1 cellular context compared by ENCODE assay signal in genomic region chr14:101731187-101732080, GRCh38.
A peak's percentile ranks its signal among the peaks of the same experiment; 100 is the strongest.
TF ChIP-seq lines count a peak whose summit lies in the region.

No MANE protein-coding gene starts in this region.

TF ChIP-seq in HepG2, 621 proteins besides CTCF, POLR2A, EP300 and RAD21 (continued from another document and continues in another):
- TF ChIP-seq, protein P1, sequence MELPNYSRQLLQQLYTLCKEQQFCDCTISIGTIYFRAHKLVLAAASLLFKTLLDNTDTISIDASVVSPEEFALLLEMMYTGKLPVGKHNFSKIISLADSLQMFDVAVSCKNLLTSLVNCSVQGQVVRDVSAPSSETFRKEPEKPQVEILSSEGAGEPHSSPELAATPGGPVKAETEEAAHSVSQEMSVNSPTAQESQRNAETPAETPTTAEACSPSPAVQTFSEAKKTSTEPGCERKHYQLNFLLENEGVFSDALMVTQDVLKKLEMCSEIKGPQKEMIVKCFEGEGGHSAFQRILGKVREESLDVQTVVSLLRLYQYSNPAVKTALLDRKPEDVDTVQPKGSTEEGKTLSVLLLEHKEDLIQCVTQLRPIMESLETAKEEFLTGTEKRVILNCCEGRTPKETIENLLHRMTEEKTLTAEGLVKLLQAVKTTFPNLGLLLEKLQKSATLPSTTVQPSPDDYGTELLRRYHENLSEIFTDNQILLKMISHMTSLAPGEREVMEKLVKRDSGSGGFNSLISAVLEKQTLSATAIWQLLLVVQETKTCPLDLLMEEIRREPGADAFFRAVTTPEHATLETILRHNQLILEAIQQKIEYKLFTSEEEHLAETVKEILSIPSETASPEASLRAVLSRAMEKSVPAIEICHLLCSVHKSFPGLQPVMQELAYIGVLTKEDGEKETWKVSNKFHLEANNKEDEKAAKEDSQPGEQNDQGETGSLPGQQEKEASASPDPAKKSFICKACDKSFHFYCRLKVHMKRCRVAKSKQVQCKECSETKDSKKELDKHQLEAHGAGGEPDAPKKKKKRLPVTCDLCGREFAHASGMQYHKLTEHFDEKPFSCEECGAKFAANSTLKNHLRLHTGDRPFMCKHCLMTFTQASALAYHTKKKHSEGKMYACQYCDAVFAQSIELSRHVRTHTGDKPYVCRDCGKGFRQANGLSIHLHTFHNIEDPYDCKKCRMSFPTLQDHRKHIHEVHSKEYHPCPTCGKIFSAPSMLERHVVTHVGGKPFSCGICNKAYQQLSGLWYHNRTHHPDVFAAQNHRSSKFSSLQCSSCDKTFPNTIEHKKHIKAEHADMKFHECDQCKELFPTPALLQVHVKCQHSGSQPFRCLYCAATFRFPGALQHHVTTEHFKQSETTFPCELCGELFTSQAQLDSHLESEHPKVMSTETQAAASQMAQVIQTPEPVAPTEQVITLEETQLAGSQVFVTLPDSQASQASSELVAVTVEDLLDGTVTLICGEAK (IDR thresholded peaks at IDR 0.05): no peak
- TF ChIP-seq, protein P1 (CRISPR knock-in tag; IDR thresholded peaks at IDR 0.05): peak; percentile 37; the same call in 1 of the 2 replicates
- TF ChIP-seq ERF (CRISPR knock-in tag; IDR thresholded peaks at IDR 0.05) (peak; percentile 53), ZNF644 (CRISPR knock-in tag; IDR thresholded peaks at IDR 0.05; ENCODE audit: low read depth) (peak; percentile 70), RELA (CRISPR knock-in tag; IDR thresholded peaks at IDR 0.05) (no peak), TOE1 (CRISPR knock-in tag; IDR thresholded peaks at IDR 0.05) (no peak), HHEX (CRISPR knock-in tag; IDR thresholded peaks at IDR 0.05) (peak; percentile 34; the same call in 1 of the 2 replicates), REST (IDR thresholded peaks at IDR 0.05; ENCODE audit: borderline replicate concordance in 1 of 2, low read depth in 1 of 2, low read length in 2 of 2) (no peak), DPF2 (CRISPR knock-in tag; IDR thresholded peaks at IDR 0.05; ENCODE audit: borderline replicate concordance, low read depth) (peak; percentile 74), KDM4B (CRISPR knock-in tag; IDR thresholded peaks at IDR 0.05) (no peak), ZBTB21 (CRISPR knock-in tag; IDR thresholded peaks at IDR 0.05) (peak; percentile 87), FOXA1 (IDR thresholded peaks at IDR 0.05) (no peak), FOXA1 (CRISPR knock-in tag; IDR thresholded peaks at IDR 0.05) (peak; percentile 7; the same call in 1 of the 2 replicates), ZNF333 (CRISPR knock-in tag; IDR thresholded peaks at IDR 0.05; ENCODE audit: borderline replicate concordance) (no peak), ARNTL (CRISPR knock-in tag; IDR thresholded peaks at IDR 0.05) (peak; percentile 62; the same call in 1 of the 2 replicates), ARID2 (CRISPR knock-in tag; IDR thresholded peaks at IDR 0.05; ENCODE audit: borderline replicate concordance) (0 out of 2 replicates have a peak, but pooled peaks have one; percentile 15), MTF2 (CRISPR knock-in tag; IDR thresholded peaks at IDR 0.05; ENCODE audit: borderline replicate concordance) (no peak), MEF2D (CRISPR knock-in tag; IDR thresholded peaks at IDR 0.05) (peak; percentile 42; the same call in 1 of the 2 replicates), ZNF749 (CRISPR knock-in tag; IDR thresholded peaks at IDR 0.05; ENCODE audit: borderline replicate concordance) (0 out of 2 replicates have a peak, but pooled peaks have one; percentile 31), ZBTB43 (CRISPR knock-in tag; conservative IDR thresholded peaks at IDR 0.05) (peak; percentile 66), TBX2 (CRISPR knock-in tag; IDR thresholded peaks at IDR 0.05; ENCODE audit: borderline replicate concordance) (peak; percentile 52; the same call in 1 of the 2 replicates), BRD4 (CRISPR knock-in tag; IDR thresholded peaks at IDR 0.05) (0 out of 2 replicates have a peak, but pooled peaks have one; percentile 12), RNF219 (CRISPR knock-in tag; IDR thresholded peaks at IDR 0.05) (no peak), KLF15 (CRISPR knock-in tag; IDR thresholded peaks at IDR 0.05; ENCODE audit: borderline replicate concordance) (no peak), CHD4 (IDR thresholded peaks at IDR 0.05; ENCODE audit: borderline replicate concordance, low read length) (no peak), MED1 (CRISPR knock-in tag; IDR thresholded peaks at IDR 0.05) (peak; percentile 92), ZNF317 (CRISPR knock-in tag; IDR thresholded peaks at IDR 0.05) (peak; percentile 49; the same call in 1 of the 2 replicates), TGIF2 (CRISPR knock-in tag; IDR thresholded peaks at IDR 0.05) (peak; percentile 39; the same call in 1 of the 2 replicates), ZNF605 (CRISPR knock-in tag; IDR thresholded peaks at IDR 0.05) (peak; percentile 66; the same call in 1 of the 2 replicates), ZFY (CRISPR knock-in tag; IDR thresholded peaks at IDR 0.05) (peak; percentile 43; the same call in 1 of the 2 replicates), ZNF326 (CRISPR knock-in tag; IDR thresholded peaks at IDR 0.05; ENCODE audit: borderline replicate concordance) (no peak), ZSCAN30 (CRISPR knock-in tag; IDR thresholded peaks at IDR 0.05) (no peak)
- TF ChIP-seq, protein P2, sequence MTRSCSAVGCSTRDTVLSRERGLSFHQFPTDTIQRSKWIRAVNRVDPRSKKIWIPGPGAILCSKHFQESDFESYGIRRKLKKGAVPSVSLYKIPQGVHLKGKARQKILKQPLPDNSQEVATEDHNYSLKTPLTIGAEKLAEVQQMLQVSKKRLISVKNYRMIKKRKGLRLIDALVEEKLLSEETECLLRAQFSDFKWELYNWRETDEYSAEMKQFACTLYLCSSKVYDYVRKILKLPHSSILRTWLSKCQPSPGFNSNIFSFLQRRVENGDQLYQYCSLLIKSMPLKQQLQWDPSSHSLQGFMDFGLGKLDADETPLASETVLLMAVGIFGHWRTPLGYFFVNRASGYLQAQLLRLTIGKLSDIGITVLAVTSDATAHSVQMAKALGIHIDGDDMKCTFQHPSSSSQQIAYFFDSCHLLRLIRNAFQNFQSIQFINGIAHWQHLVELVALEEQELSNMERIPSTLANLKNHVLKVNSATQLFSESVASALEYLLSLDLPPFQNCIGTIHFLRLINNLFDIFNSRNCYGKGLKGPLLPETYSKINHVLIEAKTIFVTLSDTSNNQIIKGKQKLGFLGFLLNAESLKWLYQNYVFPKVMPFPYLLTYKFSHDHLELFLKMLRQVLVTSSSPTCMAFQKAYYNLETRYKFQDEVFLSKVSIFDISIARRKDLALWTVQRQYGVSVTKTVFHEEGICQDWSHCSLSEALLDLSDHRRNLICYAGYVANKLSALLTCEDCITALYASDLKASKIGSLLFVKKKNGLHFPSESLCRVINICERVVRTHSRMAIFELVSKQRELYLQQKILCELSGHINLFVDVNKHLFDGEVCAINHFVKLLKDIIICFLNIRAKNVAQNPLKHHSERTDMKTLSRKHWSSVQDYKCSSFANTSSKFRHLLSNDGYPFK (CRISPR knock-in tag; IDR thresholded peaks at IDR 0.05; ENCODE audit: borderline replicate concordance): peak; percentile 18; the same call in 1 of the 2 replicates
